In genomic region chr3:165749241-165749640, GRCh38 we compare ENCODE assay signal across 33 cellular contexts.
"Had no signal": no experiment of that assay in that cellular context is flagged by ENCODE, and none has a peak within 500 bp of the region (broad histone marks: within the 10 kb centered on the region; RNA-seq: fewer than 3 reads in every experiment).

No MANE protein-coding gene starts in this region.

- H3K27me3 Mint-ChIP-seq: activated CD4-positive, alpha-beta memory T cell treated with anti-CD3 and anti-CD28 coated beads for 36 hours; activated CD4-positive, alpha-beta T cell treated with anti-CD3 and anti-CD28 coated beads for 36 hours; activated CD4-positive, alpha-beta T cell treated with anti-CD3 and anti-CD28 coated beads, Interleukin-2, amount 10 ng/mL, durations not matched to agents 24 days and 14 days; activated CD8-positive, alpha-beta memory T cell treated with anti-CD3 and anti-CD28 coated beads, Interleukin-2, amount 10 ng/mL, durations not matched to agents 7 days and 5 days; activated naive CD4-positive, alpha-beta T cell treated with anti-CD3 and anti-CD28 coated beads, Interleukin-2, amount 50 U/mL, for 24 hours; activated naive CD8-positive, alpha-beta T cell treated with anti-CD3 and anti-CD28 coated beads for 36 hours; activated naive CD8-positive, alpha-beta T cell treated with anti-CD3 and anti-CD28 coated beads, Interleukin-2, amount 50 U/mL, for 24 hours; effector memory CD8-positive, alpha-beta T cell; T-helper 17 cell had no signal

- H3K9me3 ChIP-seq: body of pancreas, esophagus squamous epithelium, gastroesophageal sphincter had no signal

- H3K9me3 Mint-ChIP-seq: activated CD4-positive, alpha-beta T cell treated with anti-CD3 and anti-CD28 coated beads, Interleukin-2, amount 10 ng/mL, durations not matched to agents 24 days and 14 days; activated naive CD4-positive, alpha-beta T cell treated with anti-CD3 and anti-CD28 coated beads for 36 hours; activated naive CD4-positive, alpha-beta T cell treated with anti-CD3 and anti-CD28 coated beads, Interleukin-2, amount 50 U/mL, for 24 hours; activated naive CD8-positive, alpha-beta T cell treated with anti-CD3 and anti-CD28 coated beads for 36 hours; activated naive CD8-positive, alpha-beta T cell treated with anti-CD3 and anti-CD28 coated beads, Interleukin-2, amount 50 U/mL, for 24 hours; activated T-helper 2 cell treated with anti-CD3 and anti-CD28 coated beads, Interferon-gamma antibody, Interleukin-2, Interleukin-4, amounts not matched to agents 10 μg/mL and 5 μg/mL and 100 μg/mL, durations not matched to agents 14 hours and 24 hours and 36 hours had no signal

- H3K27ac ChIP-seq: adrenal gland, body of pancreas, esophagus squamous epithelium had no signal

- H3K4me1 ChIP-seq: adrenal gland, body of pancreas had no signal

- FAIRE-seq: colon had no signal

- ATAC-seq: activated CD4-positive, alpha-beta T cell treated with anti-CD3 and anti-CD28 coated beads for 36 hours; activated CD8-positive, alpha-beta memory T cell treated with anti-CD3 and anti-CD28 coated beads, Interleukin-2, amount 10 ng/mL, durations not matched to agents 7 days and 5 days; activated CD8-positive, alpha-beta T cell treated with anti-CD3 and anti-CD28 coated beads, Interleukin-2, amount 10 ng/mL, durations not matched to agents 7 days and 5 days; activated naive CD8-positive, alpha-beta T cell treated with anti-CD3 and anti-CD28 coated beads, Interleukin-2, amount 50 U/mL, for 24 hours; body of pancreas; effector memory CD8-positive, alpha-beta T cell; gastroesophageal sphincter; T-helper 17 cell had no signal

- H3K4me3 ChIP-seq: adrenal gland, body of pancreas, esophagus squamous epithelium, gastroesophageal sphincter had no signal

- H3K27ac Mint-ChIP-seq: activated CD4-positive, alpha-beta memory T cell treated with anti-CD3 and anti-CD28 coated beads for 36 hours; activated CD4-positive, alpha-beta T cell treated with anti-CD3 and anti-CD28 coated beads for 36 hours; activated CD4-positive, alpha-beta T cell treated with anti-CD3 and anti-CD28 coated beads, Interleukin-2, amount 10 ng/mL, durations not matched to agents 24 days and 14 days; activated CD8-positive, alpha-beta memory T cell treated with anti-CD3 and anti-CD28 coated beads, Interleukin-2, amount 10 ng/mL, durations not matched to agents 7 days and 5 days; activated CD8-positive, alpha-beta T cell treated with anti-CD3 and anti-CD28 coated beads, Interleukin-2, amount 10 ng/mL, durations not matched to agents 7 days and 5 days; activated naive CD4-positive, alpha-beta T cell treated with anti-CD3 and anti-CD28 coated beads for 36 hours; activated naive CD4-positive, alpha-beta T cell treated with anti-CD3 and anti-CD28 coated beads, Interleukin-2, amount 50 U/mL, for 24 hours; activated naive CD8-positive, alpha-beta T cell treated with anti-CD3 and anti-CD28 coated beads for 36 hours; activated naive CD8-positive, alpha-beta T cell treated with anti-CD3 and anti-CD28 coated beads, Interleukin-2, amount 50 U/mL, for 24 hours; activated T-helper 1 cell treated with anti-CD3 and anti-CD28 coated beads, Interleukin-12 subunit alpha, Interleukin-12 subunit beta, Interleukin-2, Interleukin-4 antibody, amounts not matched to agents 30 ng/mL and 10 ng/mL and 1 ng/mL, durations not matched to agents 14 hours and 24 hours and 36 hours; activated T-helper 2 cell treated with anti-CD3 and anti-CD28 coated beads, Interferon-gamma antibody, Interleukin-2, Interleukin-4, amounts not matched to agents 10 μg/mL and 5 μg/mL and 100 μg/mL, durations not matched to agents 14 hours and 24 hours and 36 hours; effector memory CD8-positive, alpha-beta T cell; T-helper 17 cell; T-helper 2 cell treated with Interferon-gamma antibody and Interleukin-4, amounts not matched to agents 5 μg/mL and 100 μg/mL, for 36 hours had no signal

- H3K27me3 ChIP-seq: adrenal gland, body of pancreas, esophagus squamous epithelium, gastroesophageal sphincter had no signal

- DNase-seq: activated CD4-positive, alpha-beta memory T cell treated with anti-CD3 and anti-CD28 coated beads for 36 hours; activated CD4-positive, alpha-beta T cell treated with anti-CD3 and anti-CD28 coated beads for 36 hours; activated CD4-positive, alpha-beta T cell treated with anti-CD3 and anti-CD28 coated beads, Interleukin-2, amount 10 ng/mL, durations not matched to agents 24 days and 14 days; activated CD4-positive, CD25-positive, alpha-beta regulatory T cell; activated CD4-positive, CD25-positive, alpha-beta regulatory T cell treated with anti-CD3 and anti-CD28 coated beads, Interleukin-2, amount 50 U/mL, for 72 hours; activated CD8-positive, alpha-beta memory T cell treated with anti-CD3 and anti-CD28 coated beads, Interleukin-2, amount 10 ng/mL, durations not matched to agents 7 days and 5 days; activated CD8-positive, alpha-beta memory T cell treated with anti-CD3 and anti-CD28 coated beads, Interleukin-2, amount 50 U/mL, for 4 hours; activated CD8-positive, alpha-beta T cell treated with anti-CD3 and anti-CD28 coated beads, Interleukin-2, amount 10 ng/mL, durations not matched to agents 7 days and 5 days; activated effector memory CD4-positive, alpha-beta T cell treated with anti-CD3 and anti-CD28 coated beads, Interleukin-2, amount 50 U/mL, for 16 hours; activated naive CD4-positive, alpha-beta T cell treated with anti-CD3 and anti-CD28 coated beads for 36 hours; activated naive CD8-positive, alpha-beta T cell treated with anti-CD3 and anti-CD28 coated beads for 36 hours; activated naive CD8-positive, alpha-beta T cell treated with anti-CD3 and anti-CD28 coated beads, Interleukin-2, amount 50 U/mL, for 24 hours; activated T-cell treated with anti-CD3 and anti-CD28 coated beads, Interleukin-2, amount 50 U/mL, for 1 hour; activated T-cell treated with anti-CD3 and anti-CD28 coated beads, Interleukin-2, amount 50 U/mL, for 48 hours; adrenal gland; amygdala; aorta; body of pancreas; caudate nucleus; cortex of kidney; dermis blood vessel endothelial cell; effector CD4-positive, alpha-beta T cell; effector memory CD8-positive, alpha-beta T cell; erythroblast; esophagus squamous epithelium; T-helper 17 cell; T1000 had no signal

- H3K36me3 ChIP-seq: adrenal gland, esophagus squamous epithelium, gastroesophageal sphincter had no signal

- H3K4me3 Mint-ChIP-seq: activated CD4-positive, alpha-beta memory T cell treated with anti-CD3 and anti-CD28 coated beads for 36 hours; activated CD4-positive, alpha-beta T cell treated with anti-CD3 and anti-CD28 coated beads for 36 hours; activated CD4-positive, alpha-beta T cell treated with anti-CD3 and anti-CD28 coated beads, Interleukin-2, amount 10 ng/mL, durations not matched to agents 24 days and 14 days; activated CD8-positive, alpha-beta memory T cell treated with anti-CD3 and anti-CD28 coated beads, Interleukin-2, amount 10 ng/mL, durations not matched to agents 7 days and 5 days; activated CD8-positive, alpha-beta T cell treated with anti-CD3 and anti-CD28 coated beads, Interleukin-2, amount 10 ng/mL, durations not matched to agents 7 days and 5 days; activated naive CD4-positive, alpha-beta T cell treated with anti-CD3 and anti-CD28 coated beads for 36 hours; activated naive CD4-positive, alpha-beta T cell treated with anti-CD3 and anti-CD28 coated beads, Interleukin-2, amount 50 U/mL, for 24 hours; activated naive CD8-positive, alpha-beta T cell treated with anti-CD3 and anti-CD28 coated beads for 36 hours; activated naive CD8-positive, alpha-beta T cell treated with anti-CD3 and anti-CD28 coated beads, Interleukin-2, amount 50 U/mL, for 24 hours; activated T-helper 1 cell treated with anti-CD3 and anti-CD28 coated beads, Interleukin-12 subunit alpha, Interleukin-12 subunit beta, Interleukin-2, Interleukin-4 antibody, amounts not matched to agents 30 ng/mL and 10 ng/mL and 1 ng/mL, durations not matched to agents 14 hours and 24 hours and 36 hours; effector memory CD8-positive, alpha-beta T cell; T-helper 17 cell; T-helper 2 cell treated with Interferon-gamma antibody and Interleukin-4, amounts not matched to agents 5 μg/mL and 100 μg/mL, for 36 hours had no signal

- H3K4me1 Mint-ChIP-seq: activated CD4-positive, alpha-beta T cell treated with anti-CD3 and anti-CD28 coated beads for 36 hours; activated CD4-positive, alpha-beta T cell treated with anti-CD3 and anti-CD28 coated beads, Interleukin-2, amount 10 ng/mL, durations not matched to agents 24 days and 14 days; activated CD8-positive, alpha-beta memory T cell treated with anti-CD3 and anti-CD28 coated beads, Interleukin-2, amount 10 ng/mL, durations not matched to agents 7 days and 5 days; activated naive CD4-positive, alpha-beta T cell treated with anti-CD3 and anti-CD28 coated beads, Interleukin-2, amount 50 U/mL, for 24 hours; activated naive CD8-positive, alpha-beta T cell treated with anti-CD3 and anti-CD28 coated beads for 36 hours; activated naive CD8-positive, alpha-beta T cell treated with anti-CD3 and anti-CD28 coated beads, Interleukin-2, amount 50 U/mL, for 24 hours; T-helper 17 cell had no signal

- H3K36me3 Mint-ChIP-seq: activated CD4-positive, alpha-beta memory T cell treated with anti-CD3 and anti-CD28 coated beads for 36 hours; activated CD8-positive, alpha-beta memory T cell treated with anti-CD3 and anti-CD28 coated beads, Interleukin-2, amount 10 ng/mL, durations not matched to agents 7 days and 5 days; activated naive CD4-positive, alpha-beta T cell treated with anti-CD3 and anti-CD28 coated beads, Interleukin-2, amount 50 U/mL, for 24 hours; activated naive CD8-positive, alpha-beta T cell treated with anti-CD3 and anti-CD28 coated beads for 36 hours had no signal
